Comparison of ENCODE assay signal across 8 cellular contexts in the genomic region with DNA sequence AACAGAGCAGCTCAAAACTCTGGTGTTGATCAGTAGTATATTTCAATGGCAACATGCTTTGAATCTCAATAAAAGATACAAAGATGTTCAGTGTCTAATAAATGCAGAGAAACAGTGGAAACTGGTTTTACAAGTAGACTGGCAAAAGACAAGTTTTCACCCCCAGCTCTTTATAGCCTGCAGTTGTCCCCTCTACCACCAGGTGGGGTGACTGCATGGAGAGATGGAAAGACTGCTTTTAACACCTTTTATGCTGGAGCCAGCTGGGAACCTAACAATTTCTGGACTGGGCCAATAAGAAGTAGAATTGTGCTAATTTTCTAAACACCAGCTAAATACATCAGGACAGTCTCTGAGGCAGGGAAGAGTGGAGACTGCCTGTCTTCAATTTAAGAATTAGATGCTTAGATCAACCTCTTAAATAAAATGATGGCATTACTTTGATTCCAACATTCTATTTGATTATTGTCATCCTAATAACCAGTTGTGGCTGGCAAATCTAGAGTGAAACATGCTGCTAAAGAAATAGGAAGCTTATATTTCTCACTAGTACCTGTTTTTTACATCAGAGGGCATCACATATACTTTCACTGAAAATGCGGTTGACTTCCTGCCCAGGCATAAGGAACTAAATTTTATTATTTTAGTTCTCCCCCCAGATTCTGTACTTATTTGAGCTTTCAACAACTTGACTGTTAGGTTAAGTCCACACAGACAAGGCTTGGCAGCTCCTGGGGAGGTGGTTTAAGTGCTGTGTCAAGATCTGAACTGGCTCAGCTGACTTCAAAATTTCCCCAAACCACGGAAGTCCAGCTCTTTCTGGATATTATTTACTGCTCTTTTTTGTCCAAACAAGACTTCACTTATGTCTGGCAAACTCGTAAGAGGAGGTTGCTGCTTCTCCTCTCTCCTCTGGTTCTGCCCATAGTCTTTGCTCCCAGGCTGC.
DNase-seq lines count a peak whose midpoint lies in the region; ATAC-seq and TF ChIP-seq lines count a peak whose summit lies in the region.

No MANE protein-coding gene starts in this region.

- no peaks in the 10 kb centered on the region for H3K79me2 ChIP-seq in mammary epithelial cell (ENCODE audit: insufficient read depth, low read length)

- in situ Hi-C loops in mammary epithelial cell (cut with MboI; ENCODE audit: low sequenced_read_pairs in 2 of 2): loop anchor here in 1 of 2 donors (10.0 kb wide), 1 partner anchor 67 kb away; no protein-coding TSS in a partner anchor

- dilution Hi-C loops in mammary epithelial cell (cut with HindIII; ENCODE audit: low sequenced_read_pairs): loop anchor here (10.0 kb wide), 1 partner anchor 77 kb away; no protein-coding TSS in a partner anchor

- no TSS peak for BruUV-seq in mammary epithelial cell (replicated peaks; lab: Mats Ljungman, UMichigan)

- CTCF ChIA-PET in mammary epithelial cell (lab: Charles Lee; ENCODE audit: low non-redundant PET): interaction anchor here (0.5 kb wide), 1 partner anchor 59 kb away, joined by 4 read pairs; no protein-coding TSS in a partner anchor

- no peak overlapping the region for H3K27ac ChIP-seq in mammary epithelial cell (ENCODE audit: insufficient read depth, low read depth, low read length)

- DNase-seq in DMS 273 (lab: John Stamatoyannopoulos, UW; ENCODE audit: unreplicated experiment) (peak; percentile 88), LNCaP clone FGC (ENCODE audit: low read depth) (peak; percentile 82), SK-N-DZ (ENCODE audit: low spot score) (peak; percentile 54), mammary epithelial cell (peak; percentile 60), islet precursor cell (peak; percentile 87)
- DNase-seq in stimulated activated CD4-positive, alpha-beta T cell treated with anti-CD3 and anti-CD28 coated beads, Interleukin-2, amount 100 ng/mL, for 24 hours: peak; percentile 49 to 64

- intact Hi-C loops in mammary epithelial cell (cut with micrococcal nuclease): loop anchor here (1.0 to 10.0 kb wide), 3 partner anchors 69 to 593 kb away; no protein-coding TSS in a partner anchor

- no peak overlapping the region for H3K9ac ChIP-seq in mammary epithelial cell (ENCODE audit: insufficient read depth, low read length)

- H3K4me2 ChIP-seq in mammary epithelial cell (ENCODE audit: insufficient read depth, low read depth, low read length): no peak overlapping the region

- H2AFZ ChIP-seq in mammary epithelial cell (ENCODE audit: low read depth, low read length): no peak overlapping the region

- H3K27me3 ChIP-seq in mammary epithelial cell (ENCODE audit: insufficient read depth, low read length): no peaks in the 10 kb centered on the region

- ATAC-seq in GM19438 (IDR thresholded peaks at IDR 0.05; ENCODE audit: low read depth, unreplicated experiment) (peak; percentile 66), GM21526 (IDR thresholded peaks at IDR 0.05; ENCODE audit: low FRiP score, unreplicated experiment) (no peak)

- H3K4me1 ChIP-seq in mammary epithelial cell (ENCODE audit: insufficient read depth, low read length): no peaks in the 10 kb centered on the region

- no peaks in the 10 kb centered on the region for H3K9me3 ChIP-seq in mammary epithelial cell (replicated peaks; ENCODE audit: insufficient read depth, low read length)

- no peaks in the 10 kb centered on the region for H3K36me3 ChIP-seq in mammary epithelial cell (ENCODE audit: insufficient read depth, low read length)

- WGBS in mammary epithelial cell (ENCODE audit: low coverage, missing lambda C conversion rate): 66% methylated on average over 3 of the region's 3 CpGs

- TF ChIP-seq CTCF in LNCaP clone FGC (IDR thresholded peaks at IDR 0.05; ENCODE audit: control insufficient read depth, extremely low read depth, insufficient read depth) (peak; percentile 87), mammary epithelial cell (conservative IDR thresholded peaks at IDR 0.05 in 1 of 2, IDR thresholded peaks at IDR 0.05 in 1 of 2; ENCODE audit: extremely low read depth in 1 of 2, insufficient read depth in 1 of 2, low read depth in 1 of 2, low read length in 2 of 2) (peak; percentile 82 to 97)

- H3K4me3 ChIP-seq in LNCaP clone FGC (ENCODE audit: low read depth, low read length): no peak overlapping the region
- H3K4me3 ChIP-seq in mammary epithelial cell (replicated peaks in 1 of 3; ENCODE audit: insufficient read depth in 1 of 3, low read depth in 2 of 3, low read length in 3 of 3): no peak overlapping the region

- H4K20me1 ChIP-seq in mammary epithelial cell (ENCODE audit: insufficient read depth, low read length): no peaks in the 10 kb centered on the region
